Comparison of ENCODE assay signal across 7 cellular contexts in genomic region chr12:59328395-59329075, GRCh38.
A peak's percentile ranks its signal among the peaks of the same experiment; 100 is the strongest.
DNase-seq lines count a peak whose midpoint lies in the region; FAIRE-seq and TF ChIP-seq lines count a peak whose summit lies in the region.
"Not testable (repeated sequence)": the region's sequence is repeated elsewhere in the genome, so short reads cannot be mapped to it uniquely, and the experiment has no call there.

No MANE protein-coding gene starts in this region.

- H3K79me2 ChIP-seq in astrocyte (ENCODE audit: insufficient read depth, low read length), result not testable (repeated sequence)

- not testable (repeated sequence) for H3K4me1 Mint-ChIP-seq in astrocyte (ENCODE audit: low read depth, unreplicated experiment); progenitor cell of endocrine pancreas (ENCODE audit: low read depth)
- H3K4me1 Mint-ChIP-seq in glutamatergic neuron (ENCODE audit: low read depth, unreplicated experiment) (peaks cover 13% of the 10 kb centered on the region), nephron progenitor cell (peaks cover 13% of the 10 kb centered on the region)

- H3K27ac ChIP-seq in HUES48 (ENCODE audit: low read depth, low read length), result peak overlapping the region; percentile 80
- H3K27ac ChIP-seq in astrocyte (ENCODE audit: low read depth, low read length), result not testable (repeated sequence)
- H3K27ac ChIP-seq in iPS-18a (ENCODE audit: low read length), result peak overlapping the region; percentile 61

- not testable (repeated sequence) for H2AFZ ChIP-seq in astrocyte (ENCODE audit: low read depth, low read length)

- H3K9ac ChIP-seq in ES-I3 (ENCODE audit: low read depth, low read length), result peak overlapping the region; percentile 84; the same call in 1 of the 2 replicates
- H3K9ac ChIP-seq in HUES48 (ENCODE audit: low read depth, low read length), result peak overlapping the region; percentile 95
- not testable (repeated sequence) for H3K9ac ChIP-seq in astrocyte (ENCODE audit: low read length)
- H3K9ac ChIP-seq in iPS-18a (ENCODE audit: low read length), result peak overlapping the region; percentile 76

- H3K4me2 ChIP-seq in astrocyte (ENCODE audit: low read length), result not testable (repeated sequence)

- H3K27me3 ChIP-seq in HUES48 (ENCODE audit: control insufficient read depth, insufficient read depth, low read length); astrocyte (ENCODE audit: insufficient read depth, low read length); iPS-18a (ENCODE audit: control insufficient read depth, insufficient read depth, low read length): not testable (repeated sequence)

- H3K27ac Mint-ChIP-seq in astrocyte (ENCODE audit: unreplicated experiment); nephron progenitor cell; progenitor cell of endocrine pancreas: not testable (repeated sequence)
- H3K27ac Mint-ChIP-seq in glutamatergic neuron (ENCODE audit: unreplicated experiment), result peak overlapping the region; percentile 55

- H3K36me3 Mint-ChIP-seq in astrocyte (ENCODE audit: low read depth, unreplicated experiment); glutamatergic neuron (ENCODE audit: unreplicated experiment); nephron progenitor cell (ENCODE audit: low read depth); progenitor cell of endocrine pancreas (ENCODE audit: insufficient read depth): not testable (repeated sequence)

- not testable (repeated sequence) for H4K20me1 ChIP-seq in astrocyte (ENCODE audit: insufficient read depth, low read length)

- peak overlapping the region; percentile 73 for H3K4me3 ChIP-seq in HUES48 (ENCODE audit: low read depth, low read length)
- H3K4me3 ChIP-seq in astrocyte (ENCODE audit: insufficient read depth, low read depth, low read length), result not testable (repeated sequence)
- peak overlapping the region; percentile 70 for H3K4me3 ChIP-seq in iPS-18a (ENCODE audit: low read length)

- H3K9me3 Mint-ChIP-seq in astrocyte (ENCODE audit: unreplicated experiment); glutamatergic neuron (ENCODE audit: unreplicated experiment); nephron progenitor cell; progenitor cell of endocrine pancreas (ENCODE audit: low read depth): not testable (repeated sequence)

- DNase-seq in astrocyte (ENCODE audit: low read depth); glutamatergic neuron; nephron progenitor cell; progenitor cell of endocrine pancreas (ENCODE audit: low spot score, unreplicated experiment): not testable (repeated sequence)

- not testable (repeated sequence) for H3K36me3 ChIP-seq in ES-I3 (ENCODE audit: insufficient read depth, low read length); HUES48 (ENCODE audit: control insufficient read depth, insufficient read depth, low read length); astrocyte (ENCODE audit: insufficient read depth, low read length); iPS-18a (ENCODE audit: control insufficient read depth, low read depth, low read length)

- not testable (repeated sequence) for FAIRE-seq in astrocyte (lab: Jason Lieb, UNC)

- H3K4me1 ChIP-seq in ES-I3 (ENCODE audit: insufficient read depth, low read length) (peaks cover 19% of the 10 kb centered on the region), HUES48 (ENCODE audit: control insufficient read depth, insufficient read depth, low read length) (peaks cover 38% of the 10 kb centered on the region), iPS-18a (ENCODE audit: control insufficient read depth, low read depth, low read length) (peaks cover 24% of the 10 kb centered on the region)
- H3K4me1 ChIP-seq in astrocyte (ENCODE audit: insufficient read depth, low read length), result not testable (repeated sequence)

- H3K9me3 ChIP-seq in ES-I3 (ENCODE audit: control insufficient read depth, insufficient read depth, low read length); HUES48 (ENCODE audit: control insufficient read depth, insufficient read depth, low read length); astrocyte (ENCODE audit: insufficient read depth, low read depth, low read length); iPS-18a (ENCODE audit: control insufficient read depth, low read depth, low read length): not testable (repeated sequence)

- not testable (repeated sequence) for TF ChIP-seq CTCF in astrocyte (IDR thresholded peaks at IDR 0.05; ENCODE audit: insufficient read depth, low read depth, low read length); glutamatergic neuron (IDR thresholded peaks at IDR 0.05; ENCODE audit: partially characterized antibody, unreplicated experiment); nephron progenitor cell (IDR thresholded peaks at IDR 0.05); progenitor cell of endocrine pancreas (IDR thresholded peaks at IDR 0.05; ENCODE audit: unreplicated experiment)

- H3K27me3 Mint-ChIP-seq in astrocyte (ENCODE audit: low read depth, unreplicated experiment) (peaks cover 26% of the 10 kb centered on the region), nephron progenitor cell (ENCODE audit: low read depth, poor library complexity) (peaks cover 40% of the 10 kb centered on the region), progenitor cell of endocrine pancreas (peaks cover 48% of the 10 kb centered on the region)
- H3K27me3 Mint-ChIP-seq in glutamatergic neuron (ENCODE audit: unreplicated experiment), result not testable (repeated sequence)

- H3K4me3 Mint-ChIP-seq in astrocyte (ENCODE audit: unreplicated experiment) (peak overlapping the region; percentile 43), glutamatergic neuron (ENCODE audit: unreplicated experiment) (peak overlapping the region; percentile 52), nephron progenitor cell (peak overlapping the region; percentile 68), progenitor cell of endocrine pancreas (ENCODE audit: low read depth) (peak overlapping the region; percentile 29)
